ENCODE assay signal across 24 cellular contexts in the genomic region with DNA sequence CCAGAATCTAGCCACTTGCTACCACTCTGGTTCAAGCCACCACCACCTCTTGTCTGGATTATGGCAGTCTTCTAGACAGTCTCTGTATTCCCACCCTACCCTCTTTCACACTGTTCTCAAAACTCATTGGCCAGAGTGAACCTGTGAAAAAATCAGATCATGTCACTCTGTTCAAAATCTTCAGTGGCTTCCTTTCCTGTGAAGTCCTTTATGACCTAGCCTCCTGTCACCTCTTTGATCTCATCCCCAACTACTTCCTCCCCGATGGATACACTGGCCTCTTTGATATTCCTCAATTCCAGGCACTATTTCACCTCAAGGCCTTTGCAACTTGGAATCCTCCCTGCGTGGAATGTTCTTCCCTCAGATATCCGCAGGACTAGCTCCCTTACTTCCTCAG. TPM values are rescaled to one million over a fixed set of nuclear protein-coding genes. Genes with fewer than 3 reads are reported as not detected.
DNase-seq lines count a peak whose midpoint lies in the region; ATAC-seq and TF ChIP-seq lines count a peak whose summit lies in the region.
"Had no signal": no experiment of that assay in that cellular context is flagged by ENCODE, and none has a peak within 500 bp of the region (broad histone marks: within the 10 kb centered on the region; RNA-seq: fewer than 3 reads in every experiment).

No MANE protein-coding gene starts in this region.

- TF ChIP-seq CTCF in Panc1 (IDR thresholded peaks at IDR 0.05), result no peak

- no peaks in the 10 kb centered on the region for H3K9me3 ChIP-seq in Panc1 (ENCODE audit: control insufficient read depth, insufficient read depth, low read depth, low read length)
- H3K9me3 ChIP-seq: prostate gland, upper lobe of right lung had no signal

- H3K27me3 ChIP-seq in Panc1 (ENCODE audit: control insufficient read depth, insufficient read depth, low read length), result no peaks in the 10 kb centered on the region
- H3K27me3 ChIP-seq: upper lobe of right lung had no signal

- H3K4me1 Mint-ChIP-seq in activated CD4-positive, alpha-beta memory T cell treated with anti-CD3 and anti-CD28 coated beads, Interleukin-2, amount 10 ng/mL, durations not matched to agents 7 days and 5 days, result peaks cover 9% of the 10 kb centered on the region
- H3K4me1 Mint-ChIP-seq in activated CD4-positive, alpha-beta memory T cell treated with anti-CD3 and anti-CD28 coated beads for 36 hours (ENCODE audit: low read depth), result no peaks in the 10 kb centered on the region
- peaks cover 2% of the 10 kb centered on the region for H3K4me1 Mint-ChIP-seq in memory B cell
- H3K4me1 Mint-ChIP-seq in stimulated activated effector memory CD8-positive, alpha-beta T cell treated with anti-CD3 and anti-CD28 coated beads, Interleukin-12 subunit alpha, Interleukin-12 subunit beta, amount 100 ng/mL, for 72 hours, result peaks cover 5% of the 10 kb centered on the region

- H3K36me3 Mint-ChIP-seq in activated CD4-positive, alpha-beta memory T cell treated with anti-CD3 and anti-CD28 coated beads, Interleukin-2, amount 10 ng/mL, durations not matched to agents 7 days and 5 days (ENCODE audit: low read depth), result no peaks in the 10 kb centered on the region
- no peaks in the 10 kb centered on the region for H3K36me3 Mint-ChIP-seq in activated CD4-positive, alpha-beta memory T cell treated with anti-CD3 and anti-CD28 coated beads for 36 hours
- no peaks in the 10 kb centered on the region for H3K36me3 Mint-ChIP-seq in memory B cell
- H3K36me3 Mint-ChIP-seq in stimulated activated effector memory CD8-positive, alpha-beta T cell treated with anti-CD3 and anti-CD28 coated beads, Interleukin-12 subunit alpha, Interleukin-12 subunit beta, amount 100 ng/mL, for 72 hours, result no peaks in the 10 kb centered on the region

- CTCF ChIA-PET in activated CD4-positive, alpha-beta memory T cell treated with anti-CD3 and anti-CD28 coated beads, Interleukin-2, amount 10 ng/mL, durations not matched to agents 7 days and 5 days (lab: Charles Lee), result interaction anchor here (1.4 to 3.2 kb wide), 3 partner anchors 10 to 42 kb away, joined by 3 to 77 read pairs (median 10); partner anchors contain the start of gene ANLN
- CTCF ChIA-PET in activated CD4-positive, alpha-beta memory T cell treated with anti-CD3 and anti-CD28 coated beads for 36 hours (lab: Charles Lee), result no interaction called here
- CTCF ChIA-PET in Panc1 (lab: Charles Lee), result no interaction called here

- peak overlapping the region; percentile 92; the same call in 1 of the 2 replicates for H3K27ac ChIP-seq in Panc1 (ENCODE audit: low read length)
- H3K27ac ChIP-seq: cardiac muscle cell, prostate gland, skin epidermis, upper lobe of right lung had no signal

- no peak overlapping the region for H3K27ac Mint-ChIP-seq in activated CD4-positive, alpha-beta memory T cell treated with anti-CD3 and anti-CD28 coated beads, Interleukin-2, amount 10 ng/mL, durations not matched to agents 7 days and 5 days
- no peak overlapping the region for H3K27ac Mint-ChIP-seq in activated CD4-positive, alpha-beta memory T cell treated with anti-CD3 and anti-CD28 coated beads for 36 hours
- no peak overlapping the region for H3K27ac Mint-ChIP-seq in memory B cell
- no peak overlapping the region for H3K27ac Mint-ChIP-seq in stimulated activated effector memory CD8-positive, alpha-beta T cell treated with anti-CD3 and anti-CD28 coated beads, Interleukin-12 subunit alpha, Interleukin-12 subunit beta, amount 100 ng/mL, for 72 hours
- H3K27ac Mint-ChIP-seq: activated B cell treated with CpG ODN at 0.5 μM for 24 hours; activated T-cell treated with anti-CD3 and anti-CD28 coated beads, Interleukin-2, amount 50 U/mL, for 72 hours; stimulated activated naive CD8-positive, alpha-beta T cell treated with anti-CD3 and anti-CD28 coated beads, Interleukin-15, Interleukin-2, amounts not matched to agents 100 ng/mL and 50 ng/mL, for 24 hours had no signal

- in situ Hi-C loops in Panc1 (cut with HindIII; ENCODE audit: low pct_unique_long_range_greater_than_20kb, low sequenced_read_pairs), result no loop called here

- no peak for DNase-seq in activated CD4-positive, alpha-beta memory T cell treated with anti-CD3 and anti-CD28 coated beads, Interleukin-2, amount 10 ng/mL, durations not matched to agents 7 days and 5 days
- DNase-seq in activated CD4-positive, alpha-beta memory T cell treated with anti-CD3 and anti-CD28 coated beads for 36 hours, result no peak
- DNase-seq in Panc1 (ENCODE audit: low read depth, low spot score), result no peak
- DNase-seq in memory B cell (ENCODE audit: low spot score in 2 of 2), result no peak
- DNase-seq in stimulated activated effector memory CD8-positive, alpha-beta T cell treated with anti-CD3 and anti-CD28 coated beads, Interleukin-12 subunit alpha, Interleukin-12 subunit beta, amount 100 ng/mL, for 72 hours (ENCODE audit: low spot score in 2 of 2), result no peak
- DNase-seq in cortex of kidney (lab: John Stamatoyannopoulos, UW), result no peak
- DNase-seq in NCI-H526 treated with DMSO at 0.1 percent for 48 hours (lab: John Stamatoyannopoulos, UW), result no peak
- no peak for DNase-seq in ureter (ENCODE audit: low spot score)
- DNase-seq: activated B cell treated with CpG ODN at 0.5 μM for 24 hours; activated CD8-positive, alpha-beta memory T cell treated with anti-CD3 and anti-CD28 coated beads for 24 hours; activated T-cell treated with anti-CD3 and anti-CD28 coated beads, Interleukin-2, amount 50 U/mL, for 72 hours; amygdala; DMS 273 treated with DMSO at 0.1 percent for 48 hours; erythroblast; foreskin melanocyte; GDM1; IMR-90; NCI-H1436; NCI-H524 treated with DMSO at 0.1 percent for 48 hours; upper lobe of right lung had no signal

- peaks cover 36% of the 10 kb centered on the region for H3K4me1 ChIP-seq in Panc1 (ENCODE audit: control insufficient read depth, insufficient read depth, low read length)
- H3K4me1 ChIP-seq: prostate gland, upper lobe of right lung had no signal

- intact Hi-C loops in activated CD4-positive, alpha-beta memory T cell treated with anti-CD3 and anti-CD28 coated beads for 36 hours (cut with micrococcal nuclease), result loop anchor here (10.0 kb wide), 1 partner anchor 564 kb away; the partner anchor contains the start of gene SEPTIN7
- intact Hi-C loops in Panc1 (cut with micrococcal nuclease; ENCODE audit: unreplicated experiment), result no loop called here

- H3K9me3 Mint-ChIP-seq in activated CD4-positive, alpha-beta memory T cell treated with anti-CD3 and anti-CD28 coated beads, Interleukin-2, amount 10 ng/mL, durations not matched to agents 7 days and 5 days, result no peaks in the 10 kb centered on the region
- H3K9me3 Mint-ChIP-seq in activated CD4-positive, alpha-beta memory T cell treated with anti-CD3 and anti-CD28 coated beads for 36 hours, result no peaks in the 10 kb centered on the region
- no peaks in the 10 kb centered on the region for H3K9me3 Mint-ChIP-seq in memory B cell
- no peaks in the 10 kb centered on the region for H3K9me3 Mint-ChIP-seq in stimulated activated effector memory CD8-positive, alpha-beta T cell treated with anti-CD3 and anti-CD28 coated beads, Interleukin-12 subunit alpha, Interleukin-12 subunit beta, amount 100 ng/mL, for 72 hours
- H3K9me3 Mint-ChIP-seq: activated B cell treated with CpG ODN at 0.5 μM for 24 hours; activated T-cell treated with anti-CD3 and anti-CD28 coated beads, Interleukin-2, amount 50 U/mL, for 72 hours; stimulated activated naive CD8-positive, alpha-beta T cell treated with anti-CD3 and anti-CD28 coated beads, Interleukin-15, Interleukin-2, amounts not matched to agents 100 ng/mL and 50 ng/mL, for 24 hours had no signal

- H3K4me3 Mint-ChIP-seq in activated CD4-positive, alpha-beta memory T cell treated with anti-CD3 and anti-CD28 coated beads, Interleukin-2, amount 10 ng/mL, durations not matched to agents 7 days and 5 days, result peak overlapping the region; percentile 2
- no peak overlapping the region for H3K4me3 Mint-ChIP-seq in activated CD4-positive, alpha-beta memory T cell treated with anti-CD3 and anti-CD28 coated beads for 36 hours
- H3K4me3 Mint-ChIP-seq in memory B cell, result peak overlapping the region; percentile 9
- H3K4me3 Mint-ChIP-seq in stimulated activated effector memory CD8-positive, alpha-beta T cell treated with anti-CD3 and anti-CD28 coated beads, Interleukin-12 subunit alpha, Interleukin-12 subunit beta, amount 100 ng/mL, for 72 hours, result peak overlapping the region; percentile 20

- no peak overlapping the region for H3K4me3 ChIP-seq in Panc1 (ENCODE audit: low read depth in 2 of 2, low read length in 2 of 2)
- H3K4me3 ChIP-seq: cardiac muscle cell, prostate gland, skin epidermis, upper lobe of right lung had no signal

- BruUV-seq in Panc1 (replicated peaks; lab: Mats Ljungman, UMichigan), result no TSS peak

- ATAC-seq in Panc1, result no peak
- no peak for ATAC-seq in memory B cell (ENCODE audit: low read depth)
- no peak for ATAC-seq in stimulated activated effector memory CD8-positive, alpha-beta T cell treated with anti-CD3 and anti-CD28 coated beads, Interleukin-12 subunit alpha, Interleukin-12 subunit beta, amount 100 ng/mL, for 72 hours
- ATAC-seq: activated T-cell treated with anti-CD3 and anti-CD28 coated beads, Interleukin-2, amount 50 U/mL, for 72 hours; upper lobe of right lung had no signal

- H3K27me3 Mint-ChIP-seq in activated CD4-positive, alpha-beta memory T cell treated with anti-CD3 and anti-CD28 coated beads, Interleukin-2, amount 10 ng/mL, durations not matched to agents 7 days and 5 days, result peaks cover 40% of the 10 kb centered on the region
- peaks cover 2% of the 10 kb centered on the region for H3K27me3 Mint-ChIP-seq in activated CD4-positive, alpha-beta memory T cell treated with anti-CD3 and anti-CD28 coated beads for 36 hours
- H3K27me3 Mint-ChIP-seq in memory B cell, result peaks cover 6% of the 10 kb centered on the region

- no peaks in the 10 kb centered on the region for H3K36me3 ChIP-seq in Panc1 (ENCODE audit: control insufficient read depth, insufficient read depth, low read length)
- H3K36me3 ChIP-seq: cardiac muscle cell, prostate gland, upper lobe of right lung had no signal

- POLR2A ChIA-PET in activated CD4-positive, alpha-beta memory T cell treated with anti-CD3 and anti-CD28 coated beads, Interleukin-2, amount 10 ng/mL, durations not matched to agents 7 days and 5 days (lab: Charles Lee), result interaction anchor here (2.7 kb wide), 1 partner anchor 22 kb away, joined by 31 read pairs; the partner anchor contains the start of gene ANLN
- POLR2A ChIA-PET in activated CD4-positive, alpha-beta memory T cell treated with anti-CD3 and anti-CD28 coated beads for 36 hours (lab: Charles Lee), result no interaction called here
- POLR2A ChIA-PET in Panc1 (lab: Charles Lee), result interaction anchor here (0.5 kb wide), 1 partner anchor 52 kb away, joined by 4 read pairs; no protein-coding TSS in a partner anchor

RNA-seq across cellular contexts. Expression of gene ANLN, which starts 21.2 kb away (rescaled TPM):
- total RNA-seq in activated CD4-positive, alpha-beta memory T cell treated with anti-CD3 and anti-CD28 coated beads, Interleukin-2, amount 10 ng/mL, durations not matched to agents 7 days and 5 days, result 10 to 100 TPM; 65.1 to 69.0 TPM
- total RNA-seq in activated CD4-positive, alpha-beta memory T cell treated with anti-CD3 and anti-CD28 coated beads for 36 hours, result 10 to 100 TPM; 46.6 to 54.7 TPM
- 238 TPM for total RNA-seq in Panc1 (2021; ENCODE audit: unreplicated experiment)
- polyA plus RNA-seq in Panc1 (2012; ENCODE audit: insufficient read length), result 51.0 TPM
- total RNA-seq in ureter, result 5.8 TPM
